In the genomic region with DNA sequence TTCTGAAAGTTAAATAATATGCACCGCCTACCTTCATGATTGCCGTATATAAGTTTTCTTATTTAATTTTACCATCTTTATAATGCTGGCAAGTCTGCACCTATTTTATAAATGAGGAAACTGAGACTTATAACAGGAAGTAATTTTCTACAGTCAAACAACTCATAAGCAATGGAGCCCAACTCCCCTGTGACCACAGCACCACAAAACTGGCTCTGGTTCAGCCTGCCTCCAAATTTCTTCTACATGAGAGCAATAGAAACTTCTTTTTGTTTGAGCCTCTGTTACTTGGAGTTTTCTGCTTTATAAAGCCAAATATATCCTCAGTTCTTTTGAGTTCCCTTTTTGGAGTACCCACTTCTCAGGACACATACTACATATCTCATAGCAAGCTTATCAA, we compare ENCODE assay signal across 26 cellular contexts.
"Had no signal": no experiment of that assay in that cellular context is flagged by ENCODE, and none has a peak within 500 bp of the region (broad histone marks: within the 10 kb centered on the region; RNA-seq: fewer than 3 reads in every experiment).

No MANE protein-coding gene starts in this region.

- H3K4me3 ChIP-seq: ascending aorta, SJSA1 had no signal

- H3K27ac ChIP-seq: ascending aorta, SJSA1 had no signal

- H3K9me3 Mint-ChIP-seq: activated T-helper 1 cell treated with anti-CD3 and anti-CD28 coated beads, Interleukin-12 subunit alpha, Interleukin-12 subunit beta, Interleukin-2, Interleukin-4 antibody, amounts not matched to agents 30 ng/mL and 10 ng/mL and 1 ng/mL, durations not matched to agents 14 hours and 24 hours and 36 hours; T-helper 1 cell treated with Interleukin-12 subunit alpha and Interleukin-12 subunit beta and Interleukin-4 antibody, amounts not matched to agents 30 μg/mL and 1 μg/mL, for 36 hours had no signal

- H3K27me3 Mint-ChIP-seq: activated T-cell treated with anti-CD3 and anti-CD28 coated beads, Interleukin-2, amount 50 U/mL, for 24 hours had no signal

- H3K36me3 Mint-ChIP-seq: activated naive CD4-positive, alpha-beta T cell treated with anti-CD3 and anti-CD28 coated beads, Interleukin-2, amount 50 U/mL, for 24 hours had no signal

- H3K4me1 Mint-ChIP-seq: activated naive CD4-positive, alpha-beta T cell treated with anti-CD3 and anti-CD28 coated beads, Interleukin-2, amount 50 U/mL, for 24 hours had no signal

- H3K4me3 Mint-ChIP-seq: activated CD8-positive, alpha-beta T cell treated with anti-CD3 and anti-CD28 coated beads, Interleukin-2, amount 10 ng/mL, durations not matched to agents 7 days and 5 days; activated naive CD4-positive, alpha-beta T cell treated with anti-CD3 and anti-CD28 coated beads, Interleukin-2, amount 50 U/mL, for 24 hours; activated T-cell treated with anti-CD3 and anti-CD28 coated beads, Interleukin-2, amount 50 U/mL, for 24 hours; activated T-helper 1 cell treated with anti-CD3 and anti-CD28 coated beads, Interleukin-12 subunit alpha, Interleukin-12 subunit beta, Interleukin-2, Interleukin-4 antibody, amounts not matched to agents 30 ng/mL and 10 ng/mL and 1 ng/mL, durations not matched to agents 14 hours and 24 hours and 36 hours; T-helper 1 cell treated with Interleukin-12 subunit alpha and Interleukin-12 subunit beta and Interleukin-4 antibody, amounts not matched to agents 30 μg/mL and 1 μg/mL, for 36 hours; WTC11 had no signal

- DNase-seq: activated CD4-positive, alpha-beta T cell treated with anti-CD3 and anti-CD28 coated beads for 48 hours; activated CD4-positive, alpha-beta T cell treated with anti-CD3 and anti-CD28 coated beads, Interleukin-2, amount 50 U/mL, for 4 hours; activated CD4-positive, CD25-positive, alpha-beta regulatory T cell treated with anti-CD3 and anti-CD28 coated beads, Interleukin-2, amount 50 U/mL, for 72 hours; activated CD8-positive, alpha-beta T cell treated with anti-CD3 and anti-CD28 coated beads, Interleukin-2, amount 10 ng/mL, durations not matched to agents 7 days and 5 days; activated effector memory CD4-positive, alpha-beta T cell treated with Interleukin-2 at 50 U/mL for 16 hours; activated naive CD4-positive, alpha-beta T cell; activated T-cell treated with anti-CD3 and anti-CD28 coated beads, Interleukin-2, amount 50 U/mL, for 24 hours; amniotic stem cell; cerebellar nuclear complex; Karpas-422; NCI-H1092; NCI-H1417; NCI-H1930; NCI-H2171 treated with DMSO at 0.1 percent for 48 hours; NCI-H226; NCI-H526; NCI-H774; PC-3; SHP77 had no signal

- H3K36me3 ChIP-seq: ascending aorta, SJSA1 had no signal

- H3K9me3 ChIP-seq: SJSA1 had no signal

- H3K27me3 ChIP-seq: ascending aorta, SJSA1 had no signal

- H3K4me1 ChIP-seq: ascending aorta had no signal

- ATAC-seq: activated CD8-positive, alpha-beta T cell treated with anti-CD3 and anti-CD28 coated beads, Interleukin-2, amount 10 ng/mL, durations not matched to agents 7 days and 5 days; PC-3; SK-N-SH treated with all-trans-retinoic acid at 6 μM for 48 hours; WTC11 had no signal

- H3K27ac Mint-ChIP-seq: activated CD8-positive, alpha-beta T cell treated with anti-CD3 and anti-CD28 coated beads, Interleukin-2, amount 10 ng/mL, durations not matched to agents 7 days and 5 days; activated naive CD4-positive, alpha-beta T cell treated with anti-CD3 and anti-CD28 coated beads, Interleukin-2, amount 50 U/mL, for 24 hours; activated T-cell treated with anti-CD3 and anti-CD28 coated beads, Interleukin-2, amount 50 U/mL, for 24 hours; activated T-helper 1 cell treated with anti-CD3 and anti-CD28 coated beads, Interleukin-12 subunit alpha, Interleukin-12 subunit beta, Interleukin-2, Interleukin-4 antibody, amounts not matched to agents 30 ng/mL and 10 ng/mL and 1 ng/mL, durations not matched to agents 14 hours and 24 hours and 36 hours; T-helper 1 cell treated with Interleukin-12 subunit alpha and Interleukin-12 subunit beta and Interleukin-4 antibody, amounts not matched to agents 30 μg/mL and 1 μg/mL, for 36 hours; WTC11 had no signal
